In genomic region chr10:131312261-131312801, GRCh38 we compare ENCODE assay signal across 10 cellular contexts. TPM values are rescaled to one million over a fixed set of nuclear protein-coding genes. Genes with fewer than 3 reads are reported as not detected.
DNase-seq lines count a peak whose midpoint lies in the region; ATAC-seq, FAIRE-seq and TF ChIP-seq lines count a peak whose summit lies in the region.
"Had no signal": no experiment of that assay in that cellular context is flagged by ENCODE, and none has a peak within 500 bp of the region (broad histone marks: within the 10 kb centered on the region; RNA-seq: fewer than 3 reads in every experiment).

No MANE protein-coding gene starts in this region.

- no peak for FAIRE-seq in GM12892 (lab: Jason Lieb, UNC)

- no peaks in the 10 kb centered on the region for H3K9me3 Mint-ChIP-seq in activated naive CD8-positive, alpha-beta T cell treated with anti-CD3 and anti-CD28 coated beads, Interleukin-2, amount 50 U/mL, for 24 hours
- H3K9me3 Mint-ChIP-seq in mesothelial cell of epicardium, result no peaks in the 10 kb centered on the region

- H3K36me3 ChIP-seq in BE2C (no peaks in the 10 kb centered on the region), HUES48 (ENCODE audit: control insufficient read depth, insufficient read depth, low read length) (peaks cover 8% of the 10 kb centered on the region; the same call in 1 of the 2 replicates), SJCRH30 (no peaks in the 10 kb centered on the region)

- peak; percentile 49 for ATAC-seq in activated naive CD8-positive, alpha-beta T cell treated with anti-CD3 and anti-CD28 coated beads, Interleukin-2, amount 50 U/mL, for 24 hours
- ATAC-seq: HCT116 had no signal

- no peak for TF ChIP-seq POLR2A in GM12892 (IDR thresholded peaks at IDR 0.05; ENCODE audit: low read depth, low read length)

- peaks cover 6% of the 10 kb centered on the region for H3K4me1 Mint-ChIP-seq in activated naive CD8-positive, alpha-beta T cell treated with anti-CD3 and anti-CD28 coated beads, Interleukin-2, amount 50 U/mL, for 24 hours
- peaks cover 29% of the 10 kb centered on the region for H3K4me1 Mint-ChIP-seq in mesothelial cell of epicardium

- H3K27ac Mint-ChIP-seq in activated naive CD8-positive, alpha-beta T cell treated with anti-CD3 and anti-CD28 coated beads, Interleukin-2, amount 50 U/mL, for 24 hours, result no peak overlapping the region
- no peak overlapping the region for H3K27ac Mint-ChIP-seq in mesothelial cell of epicardium

- H3K9ac ChIP-seq in HUES48 (ENCODE audit: low read depth, low read length), result peak overlapping the region; percentile 31; the same call in 1 of the 2 replicates

- H3K4me1 ChIP-seq in BE2C (no peaks in the 10 kb centered on the region), HUES48 (ENCODE audit: control insufficient read depth, insufficient read depth, low read length) (peaks cover 8% of the 10 kb centered on the region; the same call in 1 of the 2 replicates), SJCRH30 (no peaks in the 10 kb centered on the region)

- H3K4me3 ChIP-seq in BE2C (ENCODE audit: low read depth, low read length) (no peak overlapping the region), HUES48 (ENCODE audit: low read depth, low read length) (peak overlapping the region; percentile 73), SJCRH30 (no peak overlapping the region)

- no peaks in the 10 kb centered on the region for H3K36me3 Mint-ChIP-seq in activated naive CD8-positive, alpha-beta T cell treated with anti-CD3 and anti-CD28 coated beads, Interleukin-2, amount 50 U/mL, for 24 hours (ENCODE audit: low read depth)
- H3K36me3 Mint-ChIP-seq in mesothelial cell of epicardium, result no peaks in the 10 kb centered on the region

- H3K27ac ChIP-seq in HUES48 (ENCODE audit: low read depth, low read length) (peak overlapping the region; percentile 51), SJCRH30 (no peak overlapping the region)

- H3K4me3 Mint-ChIP-seq in activated naive CD8-positive, alpha-beta T cell treated with anti-CD3 and anti-CD28 coated beads, Interleukin-2, amount 50 U/mL, for 24 hours, result no peak overlapping the region
- peak overlapping the region; percentile 60 for H3K4me3 Mint-ChIP-seq in mesothelial cell of epicardium

- no peaks in the 10 kb centered on the region; the same call in 1 of the 2 replicates for H3K9me3 ChIP-seq in BE2C
- no peaks in the 10 kb centered on the region for H3K9me3 ChIP-seq in HUES48 (ENCODE audit: control insufficient read depth, insufficient read depth, low read length)
- no peaks in the 10 kb centered on the region for H3K9me3 ChIP-seq in SJCRH30 (replicated peaks)

- DNase-seq in BE2C, result no peak
- DNase-seq in activated naive CD8-positive, alpha-beta T cell treated with anti-CD3 and anti-CD28 coated beads, Interleukin-2, amount 50 U/mL, for 24 hours, result no peak
- DNase-seq in mesothelial cell of epicardium (ENCODE audit: low spot score in 2 of 2, unreplicated experiment in 2 of 2), result peak in 1 of 2 experiments; percentile 71
- DNase-seq in GM12892 (ENCODE audit: insufficient read length), result no peak
- DNase-seq in NCI-H226, result no peak
- no peak for DNase-seq in HuH-7 (ENCODE audit: low spot score)
- DNase-seq in SJCRH30, result no peak

- peaks cover 49% of the 10 kb centered on the region for H3K27me3 Mint-ChIP-seq in activated naive CD8-positive, alpha-beta T cell treated with anti-CD3 and anti-CD28 coated beads, Interleukin-2, amount 50 U/mL, for 24 hours
- peaks cover 52% of the 10 kb centered on the region for H3K27me3 Mint-ChIP-seq in mesothelial cell of epicardium (ENCODE audit: low read depth)

- peaks cover 9% of the 10 kb centered on the region; the same call in 1 of the 2 replicates for H3K27me3 ChIP-seq in BE2C
- peaks cover 24% of the 10 kb centered on the region for H3K27me3 ChIP-seq in HUES48 (ENCODE audit: control insufficient read depth, insufficient read depth, low read length)
- no peaks in the 10 kb centered on the region for H3K27me3 ChIP-seq in SJCRH30

- TF ChIP-seq CTCF in BE2C (IDR thresholded peaks at IDR 0.05; ENCODE audit: low read depth, low read length), result peak; percentile 15
- TF ChIP-seq CTCF in mesothelial cell of epicardium (IDR thresholded peaks at IDR 0.05; ENCODE audit: unreplicated experiment), result peak; percentile 63

RNA-seq across cellular contexts. Expression of gene TCERG1L, which starts 0.8 kb away (rescaled TPM):
- polyA plus RNA-seq in BE2C (2012; ENCODE audit: insufficient read depth, insufficient read length, low read depth), result not detected
- 0.38 to 0.63 TPM (median 0.57 TPM) in 3 replicates for total RNA-seq in mesothelial cell of epicardium
- not detected for polyA plus RNA-seq in GM12892 (2012; ENCODE audit: missing spikeins)
- total RNA-seq in SJCRH30 (2014; rRNA removed; shearing (Covaris generic)), result not detected in 2 replicates
- total RNA-seq: mesenteric fat pad had no signal
